ENCODE assay signal across 16 cellular contexts in genomic region chr3:100776097-100776729, GRCh38.
A peak's percentile ranks its signal among the peaks of the same experiment; 100 is the strongest.
DNase-seq lines count a peak whose midpoint lies in the region; ATAC-seq, FAIRE-seq and TF ChIP-seq lines count a peak whose summit lies in the region.
"Had no signal": no experiment of that assay in that cellular context is flagged by ENCODE, and none has a peak within 500 bp of the region (broad histone marks: within the 10 kb centered on the region; RNA-seq: fewer than 3 reads in every experiment).

No MANE protein-coding gene starts in this region.

- H2AFZ ChIP-seq in IMR-90 (replicated peaks; ENCODE audit: low read length, poor library complexity) = no peak overlapping the region
- 0 out of 2 replicates have a peak overlapping the region, but pooled peaks have one; percentile 77 for H2AFZ ChIP-seq in H1 (ENCODE audit: low read length)

- peaks cover 15% of the 10 kb centered on the region for H3K9me1 ChIP-seq in IMR-90 (ENCODE audit: insufficient read depth, low read length)

- TF ChIP-seq CTCF in IMR-90 (conservative IDR thresholded peaks at IDR 0.05; ENCODE audit: low read depth, low read length) (no peak), H1 (IDR thresholded peaks at IDR 0.05; ENCODE audit: control extremely low read depth in 1 of 3, insufficient read depth in 1 of 3, low read depth in 1 of 3, low read length in 3 of 3) (no peak), progenitor cell of endocrine pancreas (IDR thresholded peaks at IDR 0.05; ENCODE audit: unreplicated experiment) (no peak), foreskin fibroblast (IDR thresholded peaks at IDR 0.05; ENCODE audit: low read depth, low read length) (no peak)

- peak overlapping the region; percentile 13; the same call in 1 of the 2 replicates for H2BK120ac ChIP-seq in IMR-90 (ENCODE audit: low read depth, low read length)
- no peak overlapping the region for H2BK120ac ChIP-seq in H1 (replicated peaks; ENCODE audit: low read depth, low read length)

- H2BK15ac ChIP-seq in IMR-90 (ENCODE audit: low read depth, low read length) (peak overlapping the region; percentile 2; the same call in 1 of the 3 replicates), H1 (ENCODE audit: low read length) (no peak overlapping the region)

- H2AK9ac ChIP-seq in IMR-90 (replicated peaks; ENCODE audit: low read depth, low read length, poor library complexity) = no peak overlapping the region

- no peak overlapping the region for H3K4ac ChIP-seq in IMR-90 (ENCODE audit: low read depth, low read length)
- H3K4ac ChIP-seq in H1 (replicated peaks; ENCODE audit: insufficient read length, low read depth, low read length) = no peak overlapping the region

- H3K4me2 ChIP-seq in IMR-90 (ENCODE audit: low read depth, low read length) = no peak overlapping the region
- H3K4me2 ChIP-seq in H1 (ENCODE audit: insufficient read depth in 1 of 2, low read depth in 2 of 2, low read length in 2 of 2) = no peak overlapping the region

- WGBS in IMR-90 (ENCODE audit: extremely low coverage in 2 of 2, insufficient read length in 1 of 2), 2 experiments = 100% methylated on average over 2 of the region's 2 CpGs; no CpG with 5 or more reads in 1 of the 2 experiments
- WGBS in H1 (ENCODE audit: extremely low coverage in 1 of 2, insufficient coverage in 1 of 2, insufficient read length in 1 of 2, insufficient replicate concordance in 2 of 2, low coverage in 1 of 2, low lambda C conversion rate in 2 of 2, missing lambda C conversion rate in 1 of 2), 2 experiments = 96% methylated on average over 2 of the region's 2 CpGs; no CpG with 5 or more reads in 1 of the 2 experiments

- H3K79me1 ChIP-seq in IMR-90 (ENCODE audit: low read depth in 1 of 2, low read length in 2 of 2) (no peaks in the 10 kb centered on the region), H1 (ENCODE audit: low read depth, low read length) (no peaks in the 10 kb centered on the region)

- H4K5ac ChIP-seq in IMR-90 (ENCODE audit: low read depth, low read length) = no peak overlapping the region
- no peak overlapping the region for H4K5ac ChIP-seq in H1 (ENCODE audit: insufficient read length, low read depth, low read length)

- H3K27ac Mint-ChIP-seq in progenitor cell of endocrine pancreas = peak overlapping the region; percentile 14
- H3K27ac Mint-ChIP-seq in stimulated activated naive CD8-positive, alpha-beta T cell treated with anti-CD3 and anti-CD28 coated beads, Interleukin-15, amount 100 ng/mL, for 72 hours = peak overlapping the region in 1 of 2 donors; percentile 28
- H3K27ac Mint-ChIP-seq: B cell; CD4-positive, alpha-beta T cell had no signal

- CTCF ChIA-PET in IMR-90 (lab: Yijun Ruan, JAX) (interaction anchor here (1.6 kb wide), 1 partner anchor 22 kb away, joined by 4 read pairs; no protein-coding TSS in a partner anchor), H1 (lab: Charles Lee; ENCODE audit: partially characterized antibody) (interaction anchor here (0.5 to 2.5 kb wide), 21 partner anchors 8 to 1817 kb away, joined by 3 to 10 read pairs (median 3); no protein-coding TSS in a partner anchor)

- no peak for TF ChIP-seq EP300 in H1 (IDR thresholded peaks at IDR 0.05; ENCODE audit: borderline replicate concordance in 1 of 2, low read depth in 2 of 2, low read length in 2 of 2)

- H3K4me1 Mint-ChIP-seq in progenitor cell of endocrine pancreas (ENCODE audit: low read depth) = no peaks in the 10 kb centered on the region
- H3K4me1 Mint-ChIP-seq in stimulated activated naive CD8-positive, alpha-beta T cell treated with anti-CD3 and anti-CD28 coated beads, Interleukin-15, amount 100 ng/mL, for 72 hours = no peaks in the 10 kb centered on the region
- H3K4me1 Mint-ChIP-seq: B cell had no signal

- H4K20me1 ChIP-seq in IMR-90 (ENCODE audit: insufficient read depth, low read length) = no peaks in the 10 kb centered on the region
- no peaks in the 10 kb centered on the region for H4K20me1 ChIP-seq in H1 (replicated peaks in 1 of 2; ENCODE audit: control insufficient read depth in 1 of 2, insufficient read depth in 2 of 2, low read length in 2 of 2)

- H4K8ac ChIP-seq in IMR-90 (ENCODE audit: low read depth in 2 of 2, low read length in 2 of 2) = no peak overlapping the region
- H4K8ac ChIP-seq in H1 (ENCODE audit: extremely low read depth, insufficient read depth, low read length) = no peak overlapping the region

- H3K9me3 Mint-ChIP-seq in progenitor cell of endocrine pancreas (ENCODE audit: low read depth) = no peaks in the 10 kb centered on the region
- no peaks in the 10 kb centered on the region for H3K9me3 Mint-ChIP-seq in stimulated activated naive CD8-positive, alpha-beta T cell treated with anti-CD3 and anti-CD28 coated beads, Interleukin-15, amount 100 ng/mL, for 72 hours

- no peak overlapping the region for H3K9ac ChIP-seq in IMR-90 (ENCODE audit: low read depth, low read length)
- H3K9ac ChIP-seq in H1 (replicated peaks in 1 of 4; ENCODE audit: extremely low read depth in 1 of 4, low read depth in 3 of 4, low read length in 3 of 4) = no peak overlapping the region

- H3K23me2 ChIP-seq in H1 (ENCODE audit: low read depth, low read length) = no peaks in the 10 kb centered on the region

- POLR2A ChIA-PET in IMR-90 (lab: Charles Lee; ENCODE audit: unreplicated experiment) (no interaction called here), H1 (lab: Charles Lee; ENCODE audit: partially characterized antibody) (interaction anchor here (0.8 kb wide), 1 partner anchor 17 kb away, joined by 3 read pairs; no protein-coding TSS in a partner anchor)

- no peak overlapping the region for H3K4me3 ChIP-seq in IMR-90 (ENCODE audit: insufficient read depth, low read depth, low read length)
- H3K4me3 ChIP-seq in H1 (ENCODE audit: extremely low read depth in 1 of 4, insufficient read depth in 2 of 4, low read depth in 3 of 4, low read length in 4 of 4) = no peak overlapping the region
- no peak overlapping the region for H3K4me3 ChIP-seq in foreskin fibroblast (ENCODE audit: low read depth in 1 of 2, low read length in 2 of 2)
- H3K4me3 ChIP-seq: GM12878 had no signal

- no peaks in the 10 kb centered on the region for H3K79me2 ChIP-seq in H1 (ENCODE audit: control insufficient read depth in 1 of 2, insufficient read depth in 2 of 2, low read length in 2 of 2)

- H3K36me3 ChIP-seq in IMR-90 (ENCODE audit: control insufficient read depth, insufficient read depth, low read length) (no peaks in the 10 kb centered on the region), H1 (ENCODE audit: control insufficient read depth in 2 of 4, insufficient read depth in 4 of 4, low read length in 3 of 4) (no peaks in the 10 kb centered on the region)

- H3K4me1 ChIP-seq in IMR-90 (ENCODE audit: control insufficient read depth, insufficient read depth, low read length) = peaks cover 6% of the 10 kb centered on the region; the same call in 1 of the 2 replicates
- H3K4me1 ChIP-seq in H1 (replicated peaks in 1 of 4; ENCODE audit: control insufficient read depth in 3 of 4, insufficient read depth in 4 of 4, low read length in 3 of 4) = no peaks in the 10 kb centered on the region

- TF ChIP-seq POLR2A in IMR-90 (IDR thresholded peaks at IDR 0.05; ENCODE audit: low read depth, low read length) (no peak), H1 (IDR thresholded peaks at IDR 0.05; ENCODE audit: control extremely low read depth in 1 of 2, low read depth in 2 of 2, low read length in 2 of 2) (no peak)

- H3K23ac ChIP-seq in IMR-90 (ENCODE audit: low read depth, low read length) (no peak overlapping the region), H1 (ENCODE audit: insufficient read length) (no peak overlapping the region)

- H3K27me3 ChIP-seq in IMR-90 (ENCODE audit: control insufficient read depth, insufficient read depth, low read length) (no peaks in the 10 kb centered on the region), H1 (replicated peaks in 1 of 4; ENCODE audit: control insufficient read depth in 3 of 4, extremely low read depth in 1 of 4, insufficient read depth in 3 of 4, low read length in 3 of 4) (peaks cover 0 to 1% (median 0%) of the 10 kb centered on the region in 4 experiments; a peak in 1 of 7 replicates)

- TF ChIP-seq RAD21 in IMR-90 (IDR thresholded peaks at IDR 0.05; ENCODE audit: low read length) = no peak
- TF ChIP-seq RAD21 in H1 (IDR thresholded peaks at IDR 0.05 in 1 of 2, conservative IDR thresholded peaks at IDR 0.05 in 1 of 2; ENCODE audit: low read depth in 2 of 2, low read length in 2 of 2) = no peak

- H3K9me3 ChIP-seq in IMR-90 (ENCODE audit: control insufficient read depth, insufficient read depth, low read length) (no peaks in the 10 kb centered on the region), H1 (ENCODE audit: insufficient read depth in 2 of 2, low read depth in 1 of 2, low read length in 1 of 2) (no peaks in the 10 kb centered on the region)

- no TSS peak for BruUV-seq in IMR-90 (replicated peaks; lab: Mats Ljungman, UMichigan)

- no peak overlapping the region for H2BK5ac ChIP-seq in IMR-90 (ENCODE audit: low read depth, low read length, poor library complexity, severe bottlenecking)
- H2BK5ac ChIP-seq in H1 (ENCODE audit: low read depth, low read length) = no peak overlapping the region

- dilution Hi-C loops in IMR-90 (cut with HindIII; ENCODE audit: low sequenced_read_pairs, unreplicated experiment) = no loop called here

- in situ Hi-C loops in IMR-90 (cut with MboI; ENCODE audit: low sequenced_read_pairs) = no loop called here

- no peak overlapping the region for H3K27ac ChIP-seq in IMR-90 (ENCODE audit: insufficient read depth, low read length)
- H3K27ac ChIP-seq in H1 (ENCODE audit: low read depth, low read length) = no peak overlapping the region

- peak overlapping the region; percentile 23; the same call in 1 of the 2 replicates for H2AK5ac ChIP-seq in IMR-90 (ENCODE audit: low read depth, low read length)
- H2AK5ac ChIP-seq in H1 (ENCODE audit: low read depth, low read length) = no peak overlapping the region

- H3K18ac ChIP-seq in IMR-90 (ENCODE audit: low read depth, low read length) = no peak overlapping the region
- no peak overlapping the region for H3K18ac ChIP-seq in H1 (ENCODE audit: extremely low read depth, low read length)

- H2BK20ac ChIP-seq in IMR-90 (ENCODE audit: low read depth, low read length) = no peak overlapping the region; the same call in 1 of the 2 replicates
- H2BK20ac ChIP-seq in H1 (ENCODE audit: low read length) = no peak overlapping the region

- DNase-seq in IMR-90 = no peak
- no peak for DNase-seq in H1 (ENCODE audit: low read depth in 1 of 2, low spot score in 2 of 2)
- no peak for DNase-seq in progenitor cell of endocrine pancreas (ENCODE audit: low spot score, unreplicated experiment)
- no peak for DNase-seq in stimulated activated naive CD8-positive, alpha-beta T cell treated with anti-CD3 and anti-CD28 coated beads, Interleukin-15, amount 100 ng/mL, for 72 hours
- no peak for DNase-seq in foreskin fibroblast
- no peak for DNase-seq in D341Med (ENCODE audit: low spot score)
- DNase-seq: C1 segment of cervical spinal cord; CD4-positive, alpha-beta T cell; DMS79 had no signal

- intact Hi-C loops in IMR-90 (cut with micrococcal nuclease) = no loop called here

- ATAC-seq in IMR-90 (ENCODE audit: low read depth) = no peak
- ATAC-seq in stimulated activated naive CD8-positive, alpha-beta T cell treated with anti-CD3 and anti-CD28 coated beads, Interleukin-15, amount 100 ng/mL, for 72 hours = peak; percentile 33
- no peak for ATAC-seq in GM21717 (IDR thresholded peaks at IDR 0.05; ENCODE audit: unreplicated experiment)
- ATAC-seq in GM21360 (IDR thresholded peaks at IDR 0.05; ENCODE audit: unreplicated experiment) = no peak
- ATAC-seq: HCT116 had no signal

- H3K36me3 Mint-ChIP-seq in progenitor cell of endocrine pancreas (ENCODE audit: insufficient read depth) = no peaks in the 10 kb centered on the region

- H3K27me3 Mint-ChIP-seq in progenitor cell of endocrine pancreas = no peaks in the 10 kb centered on the region
- H3K27me3 Mint-ChIP-seq in stimulated activated naive CD8-positive, alpha-beta T cell treated with anti-CD3 and anti-CD28 coated beads, Interleukin-15, amount 100 ng/mL, for 72 hours = no peaks in the 10 kb centered on the region
- H3K27me3 Mint-ChIP-seq: B cell; CD4-positive, alpha-beta T cell had no signal

- no peak for FAIRE-seq in H1 (lab: Jason Lieb, UNC)
- FAIRE-seq: A204.1, GM12878, GM18507 had no signal

- H3K4me3 Mint-ChIP-seq in progenitor cell of endocrine pancreas (ENCODE audit: low read depth) = no peak overlapping the region
- H3K4me3 Mint-ChIP-seq in stimulated activated naive CD8-positive, alpha-beta T cell treated with anti-CD3 and anti-CD28 coated beads, Interleukin-15, amount 100 ng/mL, for 72 hours = no peak overlapping the region
- H3K4me3 Mint-ChIP-seq: B cell; CD4-positive, alpha-beta T cell had no signal

- no peak overlapping the region for H2BK12ac ChIP-seq in H1 (ENCODE audit: low read depth, low read length)

- H3K56ac ChIP-seq in IMR-90 (ENCODE audit: extremely low read depth, insufficient read depth, low read length) (no peak overlapping the region), H1 (replicated peaks; ENCODE audit: insufficient read length, low read depth, low read length) (no peak overlapping the region)

- H3K14ac ChIP-seq in IMR-90 (replicated peaks; ENCODE audit: low read depth, low read length) (peak overlapping the region; percentile 9; the same call in 1 of the 2 replicates), H1 (ENCODE audit: insufficient read length) (no peak overlapping the region)

- no peak overlapping the region for H4K91ac ChIP-seq in IMR-90 (ENCODE audit: insufficient read depth, low read depth, low read length)
- no peak overlapping the region for H4K91ac ChIP-seq in H1 (replicated peaks; ENCODE audit: insufficient read length, low read length)
